Comparison of ENCODE assay signal across 14 cellular contexts in the genomic region with DNA sequence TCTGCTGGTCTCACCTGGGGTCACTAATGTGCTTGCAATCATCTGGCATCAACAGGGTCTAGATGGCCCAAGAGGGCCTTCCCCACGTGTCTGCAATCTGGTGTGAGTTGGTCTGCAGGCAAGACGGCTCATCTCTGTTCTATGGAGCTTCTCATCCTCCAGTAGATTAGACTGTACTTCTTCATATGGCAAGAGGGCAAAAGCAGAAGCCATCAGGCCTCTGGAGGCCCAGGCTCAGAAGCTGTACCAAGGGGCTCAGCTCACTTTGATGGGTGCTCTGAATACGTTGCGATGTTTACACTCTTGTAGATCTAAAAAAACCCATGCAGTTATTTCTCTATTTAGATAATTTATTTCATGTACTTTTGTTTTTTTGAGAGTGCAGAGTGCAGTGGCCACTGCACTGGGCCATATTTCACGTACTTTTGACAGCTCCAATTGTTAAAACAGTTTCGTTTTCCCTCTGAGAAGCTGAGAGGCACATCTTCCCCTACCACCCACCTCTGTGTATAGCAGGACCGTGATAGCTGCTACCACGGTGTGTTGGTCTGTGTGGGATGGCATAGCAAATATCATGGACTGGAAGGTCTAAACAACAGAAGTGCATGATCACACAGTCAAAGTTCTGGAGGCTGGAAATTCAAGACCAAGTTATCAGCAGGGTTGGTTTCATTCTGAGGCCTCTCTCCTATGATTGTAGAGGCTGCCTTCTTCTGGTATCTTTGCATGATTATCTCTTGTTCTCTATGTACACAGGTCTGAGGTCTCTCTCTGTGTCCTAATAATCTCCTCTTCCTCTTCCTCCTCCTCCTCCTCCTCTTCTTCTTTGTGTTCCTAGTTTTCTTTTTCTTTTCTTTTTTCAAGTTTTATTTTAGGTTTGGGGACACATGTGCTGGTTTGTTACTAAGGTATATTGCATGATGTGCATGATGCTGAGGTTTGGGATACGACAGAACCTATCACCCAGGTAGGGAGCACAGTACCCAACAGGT. TPM values are rescaled to one million over a fixed set of nuclear protein-coding genes. Genes with fewer than 3 reads are reported as not detected.
A peak's percentile ranks its signal among the peaks of the same experiment; 100 is the strongest.
DNase-seq lines count a peak whose midpoint lies in the region; ATAC-seq and TF ChIP-seq lines count a peak whose summit lies in the region.
"Had no signal": no experiment of that assay in that cellular context is flagged by ENCODE, and none has a peak within 500 bp of the region (broad histone marks: within the 10 kb centered on the region; RNA-seq: fewer than 3 reads in every experiment).

No MANE protein-coding gene starts in this region.

- H3K4me1 Mint-ChIP-seq in CD8-positive, alpha-beta T cell (ENCODE audit: low read depth), result peaks cover 33% of the 10 kb centered on the region

- no peaks in the 10 kb centered on the region for H3K27me3 ChIP-seq in BLaER1 treated with 17β-estradiol and CSF1 and Interleukin-3, amounts not matched to agents 10 nM and 100 nM
- no peaks in the 10 kb centered on the region for H3K27me3 ChIP-seq in CD8-positive, alpha-beta T cell (ENCODE audit: insufficient read depth, low read length)
- H3K27me3 ChIP-seq: brain microvascular endothelial cell, dorsolateral prefrontal cortex, pancreas had no signal

- ATAC-seq in CD8-positive, alpha-beta T cell, result peak; percentile 53
- ATAC-seq in GM19351 (IDR thresholded peaks at IDR 0.05; ENCODE audit: unreplicated experiment) (no peak), GM21526 (IDR thresholded peaks at IDR 0.05; ENCODE audit: low FRiP score, unreplicated experiment) (no peak)
- ATAC-seq: pancreas had no signal

- peak overlapping the region; percentile 85 for H3K27ac Mint-ChIP-seq in CD8-positive, alpha-beta T cell
- H3K27ac Mint-ChIP-seq: HFFc6 had no signal

- no peaks in the 10 kb centered on the region for H4K20me1 ChIP-seq in BLaER1 treated with 17β-estradiol and CSF1 and Interleukin-3, amounts not matched to agents 10 nM and 100 nM

- peak overlapping the region in 1 of 11 experiments; percentile 50; a peak in 2 of 22 replicates for H3K27ac ChIP-seq in BLaER1 treated with 17β-estradiol and CSF1 and Interleukin-3, amounts not matched to agents 10 nM and 100 nM
- H3K27ac ChIP-seq in CD8-positive, alpha-beta T cell (ENCODE audit: low read depth, low read length), result no peak overlapping the region
- H3K27ac ChIP-seq: brain microvascular endothelial cell, HL-60, pancreas had no signal

- peaks cover 5% of the 10 kb centered on the region for H3K9me3 Mint-ChIP-seq in CD8-positive, alpha-beta T cell

- H3K9ac ChIP-seq in BLaER1 treated with 17β-estradiol and CSF1 and Interleukin-3, amounts not matched to agents 10 nM and 100 nM, result peak overlapping the region in 5 of 11 experiments; percentile 1 to 31 (median 7); a peak in 3 of 22 replicates

- DNase-seq in CD8-positive, alpha-beta T cell, result no peak
- peak; percentile 79 for DNase-seq in OCI-M1 (lab: John Stamatoyannopoulos, UW)
- DNase-seq in lung microvascular endothelial cell (ENCODE audit: low read depth in 2 of 2), result peak; percentile 23 to 49
- no peak for DNase-seq in NCI-H524 (lab: John Stamatoyannopoulos, UW)
- DNase-seq: activated naive CD4-positive, alpha-beta T cell; brain microvascular endothelial cell; dorsolateral prefrontal cortex; HFFc6; pancreas had no signal

- peaks cover 0 to 8% (median 5%) of the 10 kb centered on the region in 11 experiments; a peak in 6 of 22 replicates for H3K9me3 ChIP-seq in BLaER1 treated with 17β-estradiol and CSF1 and Interleukin-3, amounts not matched to agents 10 nM and 100 nM (replicated peaks in 1 of 11)
- H3K9me3 ChIP-seq in CD8-positive, alpha-beta T cell (ENCODE audit: low read length), result no peaks in the 10 kb centered on the region
- H3K9me3 ChIP-seq: pancreas had no signal

- peak overlapping the region; percentile 43 to 80 (median 64) for H3K4me2 ChIP-seq in BLaER1 treated with 17β-estradiol and CSF1 and Interleukin-3, amounts not matched to agents 10 nM and 100 nM
- H3K4me2 ChIP-seq: smooth muscle cell had no signal

- H3K4me3 ChIP-seq in BLaER1 treated with 17β-estradiol and CSF1 and Interleukin-3, amounts not matched to agents 10 nM and 100 nM, result no peak overlapping the region; a peak in 1 of 20 replicates
- no peak overlapping the region for H3K4me3 ChIP-seq in CD8-positive, alpha-beta T cell (ENCODE audit: low read depth, low read length)
- H3K4me3 ChIP-seq: dorsolateral prefrontal cortex, pancreas, smooth muscle cell had no signal

- no peaks in the 10 kb centered on the region for H3K27me3 Mint-ChIP-seq in CD8-positive, alpha-beta T cell (ENCODE audit: low read depth)

- peaks cover 16 to 88% (median 74%) of the 10 kb centered on the region in 10 experiments; a peak in 19 of 20 replicates for H3K4me1 ChIP-seq in BLaER1 treated with 17β-estradiol and CSF1 and Interleukin-3, amounts not matched to agents 10 nM and 100 nM
- H3K4me1 ChIP-seq in CD8-positive, alpha-beta T cell (ENCODE audit: insufficient read depth, low read length), result peaks cover 20% of the 10 kb centered on the region

- POLR2A ChIA-PET in CD8-positive, alpha-beta T cell (lab: Charles Lee), result interaction anchor here (0.7 to 3.0 kb wide), 4 partner anchors 8 to 153 kb away, joined by 3 to 15 read pairs (median 4); partner anchors contain the start of genes CITED4 and NFYC

- CTCF ChIA-PET in CD8-positive, alpha-beta T cell (lab: Charles Lee), result interaction anchor here (0.7 to 11.6 kb wide), 3 partner anchors 69 to 233 kb away, joined by 3 to 286 read pairs (median 4); no protein-coding TSS in a partner anchor

- TF ChIP-seq CTCF in CD8-positive, alpha-beta T cell (IDR thresholded peaks at IDR 0.05), result no peak

- peak overlapping the region; percentile 76 for H3K4me3 Mint-ChIP-seq in CD8-positive, alpha-beta T cell
- H3K4me3 Mint-ChIP-seq: HFFc6 had no signal

- no peaks in the 10 kb centered on the region for H3K36me3 ChIP-seq in BLaER1 treated with 17β-estradiol and CSF1 and Interleukin-3, amounts not matched to agents 10 nM and 100 nM
- H3K36me3 ChIP-seq in CD8-positive, alpha-beta T cell (ENCODE audit: insufficient read depth, low read length), result no peaks in the 10 kb centered on the region
- H3K36me3 ChIP-seq: brain microvascular endothelial cell, pancreas had no signal

- H3K36me3 Mint-ChIP-seq in CD8-positive, alpha-beta T cell, result no peaks in the 10 kb centered on the region

- intact Hi-C loops in CD8-positive, alpha-beta T cell (cut with DNase I, micrococcal nuclease), result no loop called here

RNA-seq across cellular contexts. Expression of gene CITED4, which starts 17.0 kb away (rescaled TPM):
- total RNA-seq in CD8-positive, alpha-beta T cell, result 10 to 100 TPM; 31.4 to 34.2 TPM
- 3.9 and 4.4 TPM in 2 replicates for total RNA-seq in lung microvascular endothelial cell

Comparison
In these comparisons a context has a peak if more than half of its experiments do, and no peak if none do; other contexts are left out.
1. DNase-seq: peak in OCI-M1 (single experiment) and lung microvascular endothelial cell (2 of 2); none in CD8-positive, alpha-beta T cell (0 of 7) and NCI-H524 (0 of 2).